Comparison of ENCODE assay signal across 8 cellular contexts in the genomic region with DNA sequence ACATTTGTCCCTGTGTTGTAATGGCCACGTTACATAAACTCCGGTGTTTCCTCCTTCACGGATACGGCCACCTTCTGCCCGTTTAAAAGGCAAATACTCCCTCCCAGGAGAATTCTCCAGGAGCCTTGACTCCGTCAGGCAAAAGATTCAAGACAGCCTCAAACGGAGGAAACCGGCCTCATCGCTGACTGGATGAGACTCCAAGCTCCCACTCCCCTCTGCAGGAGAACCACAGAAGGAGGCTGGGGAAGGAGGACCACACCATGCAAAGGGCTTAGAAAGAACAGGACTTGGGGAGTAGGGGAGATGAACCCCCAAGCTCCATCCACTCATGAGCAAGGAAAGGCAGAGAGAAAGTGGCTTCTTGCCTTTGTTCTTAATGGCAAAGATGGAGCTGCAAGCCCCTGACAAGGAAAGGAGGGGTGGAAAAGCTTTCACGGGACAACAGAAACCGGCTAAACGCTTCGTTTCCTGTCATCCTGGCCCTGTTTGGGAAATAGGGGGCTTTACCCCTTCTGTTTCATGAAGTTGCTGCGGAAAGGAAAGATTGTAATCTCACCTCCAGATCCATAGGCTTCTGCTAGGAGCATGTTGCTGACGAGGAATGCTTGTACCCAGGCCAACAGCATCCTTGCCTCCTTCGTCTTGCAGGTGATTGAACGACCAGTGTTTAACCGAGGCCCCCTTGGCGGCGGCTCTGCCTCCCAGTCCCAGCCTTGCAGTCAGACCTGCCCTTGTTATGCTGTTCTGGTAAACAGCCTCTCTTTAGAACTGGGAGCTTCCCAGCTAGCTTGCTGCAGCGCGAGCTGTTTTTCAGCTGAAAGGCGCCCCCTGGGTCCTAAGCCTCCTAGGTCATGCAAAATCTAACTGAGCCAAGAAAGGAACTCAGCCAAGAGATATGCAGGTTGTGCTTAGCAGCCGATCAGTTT. TPM values are rescaled to one million over a fixed set of nuclear protein-coding genes. Genes with fewer than 3 reads are reported as not detected.
DNase-seq lines count a peak whose midpoint lies in the region; ATAC-seq, FAIRE-seq and TF ChIP-seq lines count a peak whose summit lies in the region.

A gene with protein sequence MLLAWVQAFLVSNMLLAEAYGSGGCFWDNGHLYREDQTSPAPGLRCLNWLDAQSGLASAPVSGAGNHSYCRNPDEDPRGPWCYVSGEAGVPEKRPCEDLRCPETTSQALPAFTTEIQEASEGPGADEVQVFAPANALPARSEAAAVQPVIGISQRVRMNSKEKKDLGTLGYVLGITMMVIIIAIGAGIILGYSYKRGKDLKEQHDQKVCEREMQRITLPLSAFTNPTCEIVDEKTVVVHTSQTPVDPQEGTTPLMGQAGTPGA (minus strand): TSS at position 773 of the 929 bp plus-strand sequence. CDS start 144 bp downstream, at position 629.

- intact Hi-C loops in right cardiac atrium (cut with DNase I): no loop called here
- intact Hi-C loops in prostate gland (cut with DNase I): no loop called here

- peak within 1 kb of the TSS; percentile 81 for H3K9ac ChIP-seq in astrocyte (ENCODE audit: low read length)

- peak; percentile 87 for DNase-seq in AG08396 (ENCODE audit: low spot score)
- peak; percentile 19 for DNase-seq in NCI-H187 treated with DMSO at 0.1 percent for 48 hours (lab: John Stamatoyannopoulos, UW)
- DNase-seq in T-helper 9 cell: peak; percentile 74
- DNase-seq in astrocyte (ENCODE audit: low read depth): peak; percentile 74
- DNase-seq in right cardiac atrium: peak; percentile 86 to 96 (median 94)
- peak; percentile 91 for DNase-seq in prostate gland (ENCODE audit: low spot score)
- DNase-seq in upper lobe of left lung: peak; percentile 82 to 96

- ATAC-seq in GM21367 (IDR thresholded peaks at IDR 0.05; ENCODE audit: unreplicated experiment) (peak; percentile 34), right cardiac atrium (peak; percentile 63 to 79), upper lobe of left lung (ENCODE audit: low FRiP score in 2 of 2) (peak; percentile 77 to 85)

- H3K36me3 ChIP-seq in astrocyte (ENCODE audit: insufficient read depth, low read length) (peaks cover 2% of the 10 kb centered on the region), prostate gland (no peaks in the 10 kb centered on the region), upper lobe of left lung (peaks cover 0 to 27% (median 15%) of the 10 kb centered on the region in 4 donors)

- TF ChIP-seq POLR2A in prostate gland (IDR thresholded peaks at IDR 0.05) (peak; percentile 94), upper lobe of left lung (IDR thresholded peaks at IDR 0.05) (peak in 3 of 4 donors; percentile 89 to 99 (median 96))

- peak within 1 kb of the TSS; percentile 93 for H3K4me3 Mint-ChIP-seq in astrocyte (ENCODE audit: unreplicated experiment)

- TF ChIP-seq CTCF in astrocyte (IDR thresholded peaks at IDR 0.05; ENCODE audit: insufficient read depth, low read depth, low read length) (peak; percentile 24), prostate gland (IDR thresholded peaks at IDR 0.05) (peak in 3 of 4 experiments; percentile 32 to 79 (median 68)), upper lobe of left lung (IDR thresholded peaks at IDR 0.05) (peak; percentile 38 to 74 (median 60))

- H3K79me2 ChIP-seq in astrocyte (ENCODE audit: insufficient read depth, low read length): no peaks in the 10 kb centered on the region

- H3K4me2 ChIP-seq in astrocyte (ENCODE audit: low read length): peak within 1 kb of the TSS; percentile 95

- H3K27me3 Mint-ChIP-seq in astrocyte (ENCODE audit: low read depth, unreplicated experiment): no peaks in the 10 kb centered on the region

- no peak for FAIRE-seq in astrocyte (lab: Jason Lieb, UNC)

- H3K4me3 ChIP-seq in astrocyte (ENCODE audit: insufficient read depth, low read depth, low read length) (peak within 1 kb of the TSS; percentile 64), right cardiac atrium (ENCODE audit: low read length) (peak within 1 kb of the TSS; percentile 97), prostate gland (peak within 1 kb of the TSS; percentile 41 to 48), upper lobe of left lung (peak within 1 kb of the TSS; percentile 54 to 69 (median 62))

- TF ChIP-seq EP300 in upper lobe of left lung (IDR thresholded peaks at IDR 0.05): peak in 1 of 4 donors; percentile 82

- peaks cover 10% of the 10 kb centered on the region for H3K36me3 Mint-ChIP-seq in astrocyte (ENCODE audit: low read depth, unreplicated experiment)

- H3K9me3 Mint-ChIP-seq in astrocyte (ENCODE audit: unreplicated experiment): peaks cover 2% of the 10 kb centered on the region

- H3K4me1 ChIP-seq in astrocyte (ENCODE audit: insufficient read depth, low read length): peaks cover 19% of the 10 kb centered on the region
- peaks cover 4% of the 10 kb centered on the region for H3K4me1 ChIP-seq in right cardiac atrium (ENCODE audit: control insufficient read depth, insufficient read depth, low read length)
- no peaks in the 10 kb centered on the region for H3K4me1 ChIP-seq in prostate gland (replicated peaks)
- peaks cover 57 to 75% (median 68%) of the 10 kb centered on the region in 4 donors for H3K4me1 ChIP-seq in upper lobe of left lung

- peaks cover 31% of the 10 kb centered on the region for H3K4me1 Mint-ChIP-seq in astrocyte (ENCODE audit: low read depth, unreplicated experiment)

- peak within 1 kb of the TSS; percentile 62 for H3K27ac Mint-ChIP-seq in astrocyte (ENCODE audit: unreplicated experiment)

- no peaks in the 10 kb centered on the region for H4K20me1 ChIP-seq in astrocyte (ENCODE audit: insufficient read depth, low read length)

- 0% methylated on average over 24 of the region's 24 CpGs for WGBS in right cardiac atrium
- under 1% methylated on average over 24 of the region's 24 CpGs for WGBS in prostate gland
- 1 to 2% methylated on average over 17 to 24 of the region's 24 CpGs for WGBS in upper lobe of left lung, 2 donors

- H2AFZ ChIP-seq in astrocyte (ENCODE audit: low read depth, low read length): peak within 1 kb of the TSS; percentile 65

- H3K27ac ChIP-seq in astrocyte (ENCODE audit: low read depth, low read length) (peak within 1 kb of the TSS; percentile 3), right cardiac atrium (ENCODE audit: low read length) (peak within 1 kb of the TSS; percentile 100), prostate gland (peak within 1 kb of the TSS; percentile 85 to 91), upper lobe of left lung (peak within 1 kb of the TSS; percentile 97 to 98 (median 98))

- H3K9me3 ChIP-seq in astrocyte (ENCODE audit: insufficient read depth, low read depth, low read length) (no peaks in the 10 kb centered on the region), right cardiac atrium (ENCODE audit: control insufficient read depth, low read length) (no peaks in the 10 kb centered on the region), prostate gland (no peaks in the 10 kb centered on the region), upper lobe of left lung (no peaks in the 10 kb centered on the region)

- H3K27me3 ChIP-seq in astrocyte (ENCODE audit: insufficient read depth, low read length): peaks cover 5% of the 10 kb centered on the region
- H3K27me3 ChIP-seq in right cardiac atrium (ENCODE audit: control insufficient read depth, insufficient read depth): no peaks in the 10 kb centered on the region
- no peaks in the 10 kb centered on the region for H3K27me3 ChIP-seq in prostate gland (replicated peaks; ENCODE audit: insufficient read depth)
- no peaks in the 10 kb centered on the region for H3K27me3 ChIP-seq in upper lobe of left lung

RNA-seq across cellular contexts. Expression of the gene that starts here (rescaled TPM):
- total RNA-seq in astrocyte (21.4 and 22.3 TPM in 2 replicates), right cardiac atrium (10 to 100 TPM in 2 of 4 donors, 1 to 10 TPM in 2; 5.9 to 17.6 (median 10.8) TPM), prostate gland (100 to 1,000 TPM in 1 of 2 donors, 10 to 100 TPM in 1; 25.6 to 124 TPM), upper lobe of left lung (10 to 100 TPM; 38.9 to 97.1 (median 65.8) TPM)
- polyA plus RNA-seq in right cardiac atrium: 14.0 TPM

Comparison
In these comparisons a context has a peak if more than half of its experiments do, and no peak if none do; other contexts are left out.
1. Peak in every context shown above with its lines: DNase-seq, ATAC-seq, H3K4me3 ChIP-seq and H3K27ac ChIP-seq.
2. DNase-seq: peak in every context shown above with its lines; median percentile 94 in right cardiac atrium; 91 in prostate gland; 89 in upper lobe of left lung; 87 in AG08396; 74 in T-helper 9 cell; 74 in astrocyte; 19 in NCI-H187 treated with DMSO at 0.1 percent for 48 hours.
3. H3K27ac ChIP-seq: peak in every context shown above with its lines; median percentile 100 in right cardiac atrium; 98 in upper lobe of left lung; 88 in prostate gland; 3 in astrocyte.
4. H3K4me3 ChIP-seq: peak in every context shown above with its lines; median percentile 97 in right cardiac atrium; 64 in astrocyte; 62 in upper lobe of left lung; 44 in prostate gland.